In the genomic region with DNA sequence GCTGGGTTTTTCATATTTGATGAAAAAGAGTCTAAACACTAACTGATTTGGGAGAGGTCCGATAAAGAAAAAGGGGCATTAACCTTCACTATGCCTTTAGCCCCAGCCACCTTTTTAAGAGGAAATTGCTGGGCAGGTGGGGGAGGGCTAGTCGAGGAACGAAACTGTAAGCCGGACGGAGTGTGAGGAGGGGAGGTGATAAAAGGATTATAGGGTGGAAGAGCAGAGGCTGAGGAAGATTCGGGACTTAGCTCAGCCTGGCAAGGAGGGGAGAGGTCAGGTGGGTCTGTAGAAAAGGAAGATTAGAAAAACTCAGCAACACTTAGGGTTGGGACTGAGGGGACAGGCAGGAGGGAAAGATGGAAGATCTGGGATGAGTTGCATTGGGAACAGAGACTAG, we compare ENCODE assay signal across 8 cellular contexts.
"Had no signal": no experiment of that assay in that cellular context is flagged by ENCODE, and none has a peak within 500 bp of the region (broad histone marks: within the 10 kb centered on the region; RNA-seq: fewer than 3 reads in every experiment).

No MANE protein-coding gene starts in this region.

- H3K4me2 ChIP-seq: GM23338 had no signal

- DNase-seq: GM23248, GOT3, H7, H9, HCEC 1CT, HFFc6 had no signal

- H3K9me3 Mint-ChIP-seq: GM23338, H9, HFFc6 had no signal

- H3K4me1 ChIP-seq: HAP-1 had no signal

- H3K4me3 Mint-ChIP-seq: GM23338, H9, HFFc6 had no signal

- H3K4me3 ChIP-seq: GM23248, GM23338, HAP-1 had no signal

- H3K27ac ChIP-seq: GM23248 had no signal

- H3K9me3 ChIP-seq: HAP-1 had no signal

- H3K27ac Mint-ChIP-seq: GM23338, H9, HFFc6 had no signal

- H3K9ac ChIP-seq: GM23248 had no signal

- H2AFZ ChIP-seq: GM23248, GM23338 had no signal

- H3K36me3 ChIP-seq: HAP-1 had no signal
